ENCODE assay signal across 8 cellular contexts in genomic region chr15:90885432-90886290, GRCh38. TPM values are rescaled to one million over a fixed set of nuclear protein-coding genes. Genes with fewer than 3 reads are reported as not detected.
DNase-seq lines count a peak whose midpoint lies in the region; ATAC-seq lines count a peak whose summit lies in the region.

No MANE protein-coding gene starts in this region.

- H3K4me3 Mint-ChIP-seq in naive B cell, result peak overlapping the region; percentile 77 to 89 (median 84)

- H3K36me3 ChIP-seq in esophagus (ENCODE audit: control insufficient read depth in 2 of 2, insufficient read depth in 2 of 2, low read length in 1 of 2), result peaks cover 0 to 22% of the 10 kb centered on the region in 2 donors

- H3K4me1 ChIP-seq in esophagus (ENCODE audit: control insufficient read depth in 2 of 2, insufficient read depth in 2 of 2, low read length in 1 of 2), result peaks cover 0 to 10% of the 10 kb centered on the region in 2 donors

- peak; percentile 68 for DNase-seq in GDM1 (lab: John Stamatoyannopoulos, UW)
- DNase-seq in OCI-M2 (lab: John Stamatoyannopoulos, UW; ENCODE audit: unreplicated experiment), result peak; percentile 49
- DNase-seq in activated T-cell treated with anti-CD3 and anti-CD28 coated beads for 48 hours (ENCODE audit: low read depth), result peak; percentile 76
- peak; percentile 80 for DNase-seq in naive B cell
- DNase-seq in stimulated activated naive CD4-positive, alpha-beta T cell (lab: John Stamatoyannopoulos, UW), result peak; percentile 31 to 78 (median 66)

- H3K9me3 ChIP-seq in esophagus (ENCODE audit: control insufficient read depth in 2 of 2, insufficient read depth in 1 of 2, low read depth in 1 of 2, low read length in 1 of 2), result no peaks in the 10 kb centered on the region

- no peaks in the 10 kb centered on the region for H3K27me3 Mint-ChIP-seq in naive B cell

- 54 to 55% methylated on average over 23 of the region's 23 CpGs for WGBS in esophagus, 2 donors

- H3K36me3 Mint-ChIP-seq in naive B cell, result no peaks in the 10 kb centered on the region

- ATAC-seq in HG02852 (IDR thresholded peaks at IDR 0.05; ENCODE audit: unreplicated experiment), result peak; percentile 36
- peak; percentile 77 to 80 for ATAC-seq in naive B cell (ENCODE audit: low read depth in 2 of 2)
- no peak for ATAC-seq in HG02973 (IDR thresholded peaks at IDR 0.05; ENCODE audit: unreplicated experiment)

- H3K27ac ChIP-seq in esophagus (ENCODE audit: low read depth in 2 of 2, low read length in 1 of 2), result peak overlapping the region; percentile 35 to 59

- H3K9me3 Mint-ChIP-seq in naive B cell, result no peaks in the 10 kb centered on the region

- H3K27ac Mint-ChIP-seq in naive B cell, result peak overlapping the region in 4 of 6 donors; percentile 67 to 84 (median 77)

- peaks cover 17 to 22% (median 20%) of the 10 kb centered on the region in 3 donors for H3K4me1 Mint-ChIP-seq in naive B cell

- H3K27me3 ChIP-seq in esophagus (ENCODE audit: control insufficient read depth in 1 of 2, insufficient read depth in 2 of 2, low read length in 2 of 2), result no peaks in the 10 kb centered on the region

- no peak overlapping the region for H3K4me3 ChIP-seq in esophagus (ENCODE audit: low read depth in 1 of 2, low read length in 2 of 2)

RNA-seq across cellular contexts. Expression of gene FES, which starts 1.4 kb away (rescaled TPM):
- polyA plus RNA-seq in esophagus, result 1 to 10 TPM; 3.8 to 4.8 TPM
- 10 to 100 TPM in 2 of 6 donors, 1 to 10 TPM in 4; 4.1 to 17.2 (median 7.9) TPM for polyA plus RNA-seq in naive B cell (ENCODE audit: low read depth in 6 of 6)

RNA-seq across cellular contexts. Expression of gene FURIN, which starts 17.3 kb away (rescaled TPM):
- polyA plus RNA-seq in esophagus (10 to 100 TPM; 21.0 to 22.3 TPM), naive B cell (ENCODE audit: low read depth in 6 of 6) (1 to 10 TPM; 3.7 to 9.8 (median 5.8) TPM)

RNA-seq across cellular contexts. Expression of gene MAN2A2, which starts 17.4 kb away (rescaled TPM):
- polyA plus RNA-seq in esophagus (10 to 100 TPM; 15.8 to 22.1 TPM), naive B cell (ENCODE audit: low read depth in 6 of 6) (1 to 10 TPM; 1.4 to 8.9 (median 6.5) TPM)

RNA-seq across cellular contexts. Expression of gene HDDC3, which starts 46.7 kb away (rescaled TPM):
- polyA plus RNA-seq in esophagus (10 to 100 TPM in 1 of 2 donors, 1 to 10 TPM in 1; 9.1 to 10.5 TPM), naive B cell (ENCODE audit: low read depth in 6 of 6) (10 to 100 TPM; 24.6 to 39.5 (median 35.0) TPM)

RNA-seq across cellular contexts. Expression of gene UNC45A, which starts 49.4 kb away (rescaled TPM):
- 10 to 100 TPM; 35.0 to 47.9 TPM for polyA plus RNA-seq in esophagus
- 10 to 100 TPM; 54.9 to 76.1 (median 60.9) TPM for polyA plus RNA-seq in naive B cell (ENCODE audit: low read depth in 6 of 6)
